In genomic region chr15:34099914-34100313, GRCh38 we compare ENCODE assay signal across 1 cellular context.
TF ChIP-seq lines count a peak whose summit lies in the region.

No MANE protein-coding gene starts in this region.

TF ChIP-seq in GM12878, 131 proteins besides CTCF, POLR2A, EP300 and RAD21:
- TF ChIP-seq ETV6 (conservative IDR thresholded peaks at IDR 0.05 in 1 of 2, IDR thresholded peaks at IDR 0.05 in 1 of 2; ENCODE audit: borderline replicate concordance in 1 of 2, low read depth in 1 of 2): no peak
- TF ChIP-seq ZNF207 (IDR thresholded peaks at IDR 0.05; ENCODE audit: borderline replicate concordance): no peak
- no peak for TF ChIP-seq PBX3 (IDR thresholded peaks at IDR 0.05; ENCODE audit: insufficient replicate concordance, low read depth, low read length)
- no peak for TF ChIP-seq SRF (IDR thresholded peaks at IDR 0.05; ENCODE audit: low read depth in 2 of 2, low read length in 2 of 2)
- TF ChIP-seq SKIL (IDR thresholded peaks at IDR 0.05; ENCODE audit: low read depth, poor library complexity, severe bottlenecking): no peak
- no peak for TF ChIP-seq NR2C1 (IDR thresholded peaks at IDR 0.05)
- TF ChIP-seq NKRF (conservative IDR thresholded peaks at IDR 0.05): no peak
- no peak for TF ChIP-seq MXI1 (IDR thresholded peaks at IDR 0.05; ENCODE audit: low read depth, low read length)
- TF ChIP-seq ZBTB40 (IDR thresholded peaks at IDR 0.05; ENCODE audit: borderline replicate concordance): no peak
- TF ChIP-seq IRF5 (IDR thresholded peaks at IDR 0.05; ENCODE audit: borderline replicate concordance): no peak
- no peak for TF ChIP-seq ZNF592 (IDR thresholded peaks at IDR 0.05)
- TF ChIP-seq TCF12 (IDR thresholded peaks at IDR 0.05; ENCODE audit: low read depth, low read length): no peak
